In genomic region chr3:103919327-103919726, GRCh38 we compare ENCODE assay signal across 21 cellular contexts.
"Had no signal": no experiment of that assay in that cellular context is flagged by ENCODE, and none has a peak within 500 bp of the region (broad histone marks: within the 10 kb centered on the region; RNA-seq: fewer than 3 reads in every experiment).

No MANE protein-coding gene starts in this region.

- H3K4me3 ChIP-seq: colonic mucosa, gastroesophageal sphincter, heart left ventricle, smooth muscle cell, vagina had no signal

- H3K9me3 ChIP-seq: colonic mucosa, gastroesophageal sphincter, heart left ventricle, vagina had no signal

- ATAC-seq: activated CD8-positive, alpha-beta memory T cell treated with anti-CD3 and anti-CD28 coated beads, Interleukin-2, amount 10 ng/mL, durations not matched to agents 7 days and 5 days; activated CD8-positive, alpha-beta T cell treated with anti-CD3 and anti-CD28 coated beads for 36 hours; gastroesophageal sphincter; heart left ventricle; left ventricle myocardium superior; sciatic nerve; stimulated activated naive B cell treated with anti-CD40 and anti-IgM and Interleukin-4, amounts not matched to agents 10 μg/mL and 1 μg/mL and 100 μg/mL, for 72 hours had no signal

- H3K27ac ChIP-seq: colonic mucosa, gastroesophageal sphincter, heart left ventricle, parathyroid adenoma, vagina, WERI-Rb-1 had no signal

- DNase-seq: activated CD4-positive, alpha-beta T cell treated with anti-CD3 and anti-CD28 coated beads, Interleukin-2, amount 10 ng/mL, durations not matched to agents 7 days and 5 days; activated CD4-positive, CD25-positive, alpha-beta regulatory T cell treated with anti-CD3 and anti-CD28 coated beads, Interleukin-2, amount 50 U/mL, for 72 hours; activated CD8-positive, alpha-beta memory T cell treated with anti-CD3 and anti-CD28 coated beads, Interleukin-2, amount 10 ng/mL, durations not matched to agents 7 days and 5 days; activated CD8-positive, alpha-beta T cell treated with anti-CD3 and anti-CD28 coated beads for 36 hours; activated gamma-delta T cell; activated T-cell treated with anti-CD3 and anti-CD28 coated beads for 4 hours; aorta; central memory CD4-positive, alpha-beta T cell; colonic mucosa; heart left ventricle; left ventricle myocardium superior; stimulated activated CD4-positive, alpha-beta T cell treated with anti-CD3 and anti-CD28 coated beads, Interleukin-15, amount 100 ng/mL, for 24 hours; stimulated activated CD8-positive, alpha-beta memory T cell treated with anti-CD3 and anti-CD28 coated beads, Interleukin-4, amount 100 ng/mL, for 48 hours; stimulated activated naive B cell treated with anti-CD40 and anti-IgM and Interleukin-4, amounts not matched to agents 10 μg/mL and 1 μg/mL and 100 μg/mL, for 72 hours; WERI-Rb-1 had no signal

- H3K9ac ChIP-seq: parathyroid adenoma had no signal

- H3K27me3 ChIP-seq: colonic mucosa, gastroesophageal sphincter, heart left ventricle, vagina had no signal

- H3K4me1 ChIP-seq: colonic mucosa, gastroesophageal sphincter, heart left ventricle, parathyroid adenoma, vagina had no signal

- FAIRE-seq: islet of Langerhans had no signal

- H3K36me3 ChIP-seq: colonic mucosa, gastroesophageal sphincter, heart left ventricle, vagina, WERI-Rb-1 had no signal
